Comparison of ENCODE assay signal across 1 cellular context in genomic region chr9:95874989-95875304, GRCh38.
TF ChIP-seq lines count a peak whose summit lies in the region.

No MANE protein-coding gene starts in this region.

TF ChIP-seq in K562, 482 proteins besides CTCF, POLR2A, EP300 and RAD21 (continued from another document):
- TF ChIP-seq ZNF280A (IDR thresholded peaks at IDR 0.05; ENCODE audit: low read depth, partially characterized antibody) = no peak
- peak in 1 of 2 experiments; percentile 21; a peak in 1 of 4 replicates for TF ChIP-seq RCOR1 (IDR thresholded peaks at IDR 0.05; ENCODE audit: borderline replicate concordance in 1 of 2, low read depth in 2 of 2, low read length in 2 of 2)
- TF ChIP-seq CEBPG (CRISPR knock-in tag; IDR thresholded peaks at IDR 0.05) = no peak
- TF ChIP-seq CEBPG (tag; conservative IDR thresholded peaks at IDR 0.05 in 1 of 2, IDR thresholded peaks at IDR 0.05 in 1 of 2) = no peak
- TF ChIP-seq E2F6 (IDR thresholded peaks at IDR 0.05; ENCODE audit: borderline replicate concordance in 1 of 2, extremely low read depth in 1 of 2, insufficient read depth in 1 of 2, insufficient read length in 1 of 2, low read depth in 1 of 2, low read length in 1 of 2, poor library complexity in 1 of 2, severe bottlenecking in 1 of 2) = peak in 1 of 2 experiments; percentile 29
- TF ChIP-seq KDM2B (CRISPR knock-in tag; IDR thresholded peaks at IDR 0.05) = no peak
- TF ChIP-seq RB1 (IDR thresholded peaks at IDR 0.05; ENCODE audit: low read depth) = 0 out of 2 replicates have a peak, but pooled peaks have one; percentile 21
- no peak for TF ChIP-seq CC2D1A (IDR thresholded peaks at IDR 0.05)
- TF ChIP-seq MLLT1 (IDR thresholded peaks at IDR 0.05) = 0 out of 4 replicates have a peak, but pooled peaks of 1 of the 2 experiments have one; percentile 26
- no peak for TF ChIP-seq POLR2B (IDR thresholded peaks at IDR 0.05; ENCODE audit: low read depth, partially characterized antibody)
- peak; percentile 15 to 79; a peak in 3 of 4 replicates for TF ChIP-seq NRF1 (conservative IDR thresholded peaks at IDR 0.05 in 1 of 2, IDR thresholded peaks at IDR 0.05 in 1 of 2)
- TF ChIP-seq CTBP1 (IDR thresholded peaks at IDR 0.05; ENCODE audit: borderline replicate concordance) = peak; percentile 87
- TF ChIP-seq DPF2 (IDR thresholded peaks at IDR 0.05) = 0 out of 2 replicates have a peak, but pooled peaks have one; percentile 28
- TF ChIP-seq ESRRA (IDR thresholded peaks at IDR 0.05; ENCODE audit: borderline replicate concordance, low read depth) = 0 out of 2 replicates have a peak, but pooled peaks have one; percentile 73
- TF ChIP-seq CBX1 (IDR thresholded peaks at IDR 0.05; ENCODE audit: low read depth) = no peak
- no peak for TF ChIP-seq ZSCAN29 (IDR thresholded peaks at IDR 0.05)
- no peak for TF ChIP-seq RFX5 (IDR thresholded peaks at IDR 0.05; ENCODE audit: low read depth, low read length)
- TF ChIP-seq RHOXF2B (CRISPR knock-in tag; conservative IDR thresholded peaks at IDR 0.05) = no peak
- TF ChIP-seq SMARCE1 (IDR thresholded peaks at IDR 0.05) = peak; percentile 48; the same call in 1 of the 2 replicates
- no peak for TF ChIP-seq SP2 (IDR thresholded peaks at IDR 0.05; ENCODE audit: extremely low read depth, low read depth, low read length, poor library complexity, severe bottlenecking)
- TF ChIP-seq PKNOX1 (IDR thresholded peaks at IDR 0.05) = peak; percentile 60; the same call in 1 of the 2 replicates
- TF ChIP-seq SMARCA4 (IDR thresholded peaks at IDR 0.05) = peak; percentile 51; the same call in 1 of the 2 replicates
- TF ChIP-seq NBN (IDR thresholded peaks at IDR 0.05; ENCODE audit: low read depth) = peak; percentile 27; the same call in 1 of the 2 replicates
- TF ChIP-seq EGR1 (conservative IDR thresholded peaks at IDR 0.05) = peak; percentile 96
- TF ChIP-seq NCOR1 (IDR thresholded peaks at IDR 0.05) = 0 out of 2 replicates have a peak, but pooled peaks have one; percentile 10
- peak; percentile 78 for TF ChIP-seq THRA (IDR thresholded peaks at IDR 0.05)
